ENCODE assay signal across 19 cellular contexts in genomic region chr3:56611364-56611763, GRCh38. TPM values are rescaled to one million over a fixed set of nuclear protein-coding genes. Genes with fewer than 3 reads are reported as not detected.
DNase-seq lines count a peak whose midpoint lies in the region; ATAC-seq and TF ChIP-seq lines count a peak whose summit lies in the region.
"Had no signal": no experiment of that assay in that cellular context is flagged by ENCODE, and none has a peak within 500 bp of the region (broad histone marks: within the 10 kb centered on the region; RNA-seq: fewer than 3 reads in every experiment).

No MANE protein-coding gene starts in this region.

- H3K27me3 ChIP-seq in esophagus muscularis mucosa (no peaks in the 10 kb centered on the region), subcutaneous abdominal adipose tissue (ENCODE audit: control insufficient read depth in 5 of 5, insufficient read depth in 4 of 5, low read length in 5 of 5) (no peaks in the 10 kb centered on the region)

- H3K4me3 ChIP-seq in esophagus muscularis mucosa (no peak overlapping the region), subcutaneous abdominal adipose tissue (ENCODE audit: low read depth in 1 of 5, low read length in 5 of 5) (no peak overlapping the region)

- TF ChIP-seq POLR2A in esophagus muscularis mucosa (IDR thresholded peaks at IDR 0.05; ENCODE audit: low read depth), result no peak

- intact Hi-C loops in esophagus muscularis mucosa (cut with DNase I), result no loop called here

- H3K36me3 Mint-ChIP-seq in stimulated activated naive CD8-positive, alpha-beta T cell treated with anti-CD3 and anti-CD28 coated beads, Interleukin-15, Interleukin-2, amounts not matched to agents 100 ng/mL and 50 ng/mL, for 24 hours (ENCODE audit: low read depth), result peaks cover 93% of the 10 kb centered on the region
- peaks cover 8% of the 10 kb centered on the region for H3K36me3 Mint-ChIP-seq in T-helper 17 cell (ENCODE audit: low read depth)

- no peaks in the 10 kb centered on the region for H3K9me3 ChIP-seq in T-helper 17 cell (ENCODE audit: control insufficient read depth, low read length, poor library complexity, severe bottlenecking)
- peaks cover 0 to 5% (median 0%) of the 10 kb centered on the region in 4 donors for H3K9me3 ChIP-seq in esophagus muscularis mucosa
- no peaks in the 10 kb centered on the region for H3K9me3 ChIP-seq in subcutaneous abdominal adipose tissue (ENCODE audit: control insufficient read depth in 5 of 5, low read length in 5 of 5)

- no peaks in the 10 kb centered on the region for H3K27me3 Mint-ChIP-seq in stimulated activated naive CD8-positive, alpha-beta T cell treated with anti-CD3 and anti-CD28 coated beads, Interleukin-15, Interleukin-2, amounts not matched to agents 100 ng/mL and 50 ng/mL, for 24 hours
- H3K27me3 Mint-ChIP-seq in stimulated activated naive CD8-positive, alpha-beta T cell treated with anti-CD3 and anti-CD28 coated beads, Interleukin-15, amount 100 ng/mL, for 72 hours, result no peaks in the 10 kb centered on the region
- no peaks in the 10 kb centered on the region for H3K27me3 Mint-ChIP-seq in T-helper 17 cell

- no peak for ATAC-seq in stimulated activated naive CD8-positive, alpha-beta T cell treated with anti-CD3 and anti-CD28 coated beads, Interleukin-15, amount 100 ng/mL, for 72 hours
- ATAC-seq in T-helper 17 cell (no peak), HG02884 (IDR thresholded peaks at IDR 0.05; ENCODE audit: unreplicated experiment) (no peak)

- H3K36me3 ChIP-seq in esophagus muscularis mucosa, result peaks cover 6 to 55% (median 21%) of the 10 kb centered on the region in 4 donors
- peaks cover 9 to 29% (median 24%) of the 10 kb centered on the region in 5 donors for H3K36me3 ChIP-seq in subcutaneous abdominal adipose tissue (ENCODE audit: control insufficient read depth in 5 of 5, insufficient read depth in 5 of 5, low read length in 5 of 5)

- TF ChIP-seq EP300 in esophagus muscularis mucosa (IDR thresholded peaks at IDR 0.05), result no peak

- DNase-seq in stimulated activated naive CD8-positive, alpha-beta T cell treated with anti-CD3 and anti-CD28 coated beads, Interleukin-15, amount 100 ng/mL, for 72 hours, result no peak
- DNase-seq in T-helper 17 cell, result no peak
- peak; percentile 60 for DNase-seq in esophagus muscularis mucosa (ENCODE audit: extremely low spot score)
- no peak for DNase-seq in dermis blood vessel endothelial cell
- no peak for DNase-seq in stimulated activated naive CD4-positive, alpha-beta T cell treated with Interleukin-2 at 50 U/mL for 16 hours (lab: John Stamatoyannopoulos, UW)
- DNase-seq: ACHN, AML-193, DMS79 treated with DMSO at 0.1 percent for 48 hours, HCEC 1CT, NCI-H1105, NCI-H1694 treated with DMSO at 0.1 percent for 48 hours, NCI-H2107, NCI-H226, NCI-H69 had no signal

- H3K9ac ChIP-seq in subcutaneous abdominal adipose tissue (ENCODE audit: low read length in 5 of 5), result no peak overlapping the region

- peaks cover 0 to 8% (median 6%) of the 10 kb centered on the region in 4 donors for H3K4me1 ChIP-seq in esophagus muscularis mucosa
- peaks cover 0 to 23% (median 8%) of the 10 kb centered on the region in 5 donors for H3K4me1 ChIP-seq in subcutaneous abdominal adipose tissue (ENCODE audit: control insufficient read depth in 5 of 5, insufficient read depth in 5 of 5, low read length in 5 of 5)

- no peak overlapping the region for H3K4me3 Mint-ChIP-seq in stimulated activated naive CD8-positive, alpha-beta T cell treated with anti-CD3 and anti-CD28 coated beads, Interleukin-15, Interleukin-2, amounts not matched to agents 100 ng/mL and 50 ng/mL, for 24 hours
- H3K4me3 Mint-ChIP-seq in stimulated activated naive CD8-positive, alpha-beta T cell treated with anti-CD3 and anti-CD28 coated beads, Interleukin-15, amount 100 ng/mL, for 72 hours, result peak overlapping the region in 1 of 2 donors; percentile 9
- H3K4me3 Mint-ChIP-seq in T-helper 17 cell, result no peak overlapping the region
- H3K4me3 Mint-ChIP-seq: CD14-positive monocyte had no signal

- H3K27ac ChIP-seq in esophagus muscularis mucosa (replicated peaks in 1 of 4) (no peak overlapping the region), subcutaneous abdominal adipose tissue (ENCODE audit: low read depth, low read length) (peak overlapping the region; percentile 30)
- H3K27ac ChIP-seq: RWPE1 had no signal

- peaks cover 71% of the 10 kb centered on the region for H3K4me1 Mint-ChIP-seq in stimulated activated naive CD8-positive, alpha-beta T cell treated with anti-CD3 and anti-CD28 coated beads, Interleukin-15, Interleukin-2, amounts not matched to agents 100 ng/mL and 50 ng/mL, for 24 hours (ENCODE audit: low read depth)
- H3K4me1 Mint-ChIP-seq in stimulated activated naive CD8-positive, alpha-beta T cell treated with anti-CD3 and anti-CD28 coated beads, Interleukin-15, amount 100 ng/mL, for 72 hours, result peaks cover 73% of the 10 kb centered on the region
- peaks cover 48% of the 10 kb centered on the region for H3K4me1 Mint-ChIP-seq in T-helper 17 cell

- WGBS in esophagus muscularis mucosa, result 96% methylated on average over 8 of the region's 8 CpGs

- TF ChIP-seq CTCF in esophagus muscularis mucosa (IDR thresholded peaks at IDR 0.05), result no peak

- H3K9me3 Mint-ChIP-seq in stimulated activated naive CD8-positive, alpha-beta T cell treated with anti-CD3 and anti-CD28 coated beads, Interleukin-15, Interleukin-2, amounts not matched to agents 100 ng/mL and 50 ng/mL, for 24 hours, result peaks cover 7% of the 10 kb centered on the region
- peaks cover 27 to 46% of the 10 kb centered on the region in 2 donors for H3K9me3 Mint-ChIP-seq in stimulated activated naive CD8-positive, alpha-beta T cell treated with anti-CD3 and anti-CD28 coated beads, Interleukin-15, amount 100 ng/mL, for 72 hours

- peak overlapping the region; percentile 42 for H3K27ac Mint-ChIP-seq in stimulated activated naive CD8-positive, alpha-beta T cell treated with anti-CD3 and anti-CD28 coated beads, Interleukin-15, Interleukin-2, amounts not matched to agents 100 ng/mL and 50 ng/mL, for 24 hours
- H3K27ac Mint-ChIP-seq in stimulated activated naive CD8-positive, alpha-beta T cell treated with anti-CD3 and anti-CD28 coated beads, Interleukin-15, amount 100 ng/mL, for 72 hours, result no peak overlapping the region
- H3K27ac Mint-ChIP-seq in T-helper 17 cell, result peak overlapping the region; percentile 72

RNA-seq across cellular contexts. Expression of gene CCDC66, which starts 54.4 kb away (rescaled TPM):
- total RNA-seq in T-helper 17 cell (10 to 100 TPM; 58.4 to 71.7 TPM), esophagus muscularis mucosa (10 to 100 TPM; 15.3 to 37.8 (median 18.9) TPM), dermis blood vessel endothelial cell (13.4 and 22.6 TPM in 2 replicates)

Comparison
In these comparisons a context has a peak if more than half of its experiments do, and no peak if none do; other contexts are left out.
1. H3K27ac Mint-ChIP-seq: peak in stimulated activated naive CD8-positive, alpha-beta T cell treated with anti-CD3 and anti-CD28 coated beads, Interleukin-15, Interleukin-2, amounts not matched to agents 100 ng/mL and 50 ng/mL, for 24 hours (single experiment) and T-helper 17 cell (single experiment); none in stimulated activated naive CD8-positive, alpha-beta T cell treated with anti-CD3 and anti-CD28 coated beads, Interleukin-15, amount 100 ng/mL, for 72 hours (0 of 2).